ENCODE assay signal across 1 cellular context in genomic region chr22:37849089-37849751, GRCh38.
TF ChIP-seq lines count a peak whose summit lies in the region.

TSS of gene EIF3L (plus strand) at chr22:37849419. CDS start at chr22:37849450, 31 bp downstream.

TF ChIP-seq in K562, 482 proteins besides CTCF, POLR2A, EP300 and RAD21 (continued from another document and continues in another):
- no peak for TF ChIP-seq THRA (IDR thresholded peaks at IDR 0.05)
- no peak for TF ChIP-seq NR2F6 (CRISPR knock-in tag; IDR thresholded peaks at IDR 0.05)
- TF ChIP-seq MAFK (IDR thresholded peaks at IDR 0.05; ENCODE audit: low read length): no peak
- TF ChIP-seq RBM14 (IDR thresholded peaks at IDR 0.05; ENCODE audit: borderline replicate concordance, insufficient read depth, low read depth, low read length): no peak
- TF ChIP-seq HDGF (IDR thresholded peaks at IDR 0.05): no peak
- TF ChIP-seq ZBTB5 (IDR thresholded peaks at IDR 0.05): no peak
- TF ChIP-seq KAT7 (CRISPR knock-in tag; IDR thresholded peaks at IDR 0.05; ENCODE audit: borderline replicate concordance): no peak
- TF ChIP-seq USF2 (CRISPR knock-in tag; IDR thresholded peaks at IDR 0.05): no peak
- no peak for TF ChIP-seq RBM17 (IDR thresholded peaks at IDR 0.05; ENCODE audit: borderline replicate concordance, low read depth, low read length)
- peak; percentile 11; the same call in 1 of the 2 replicates for TF ChIP-seq VEZF1 (CRISPR knock-in tag; IDR thresholded peaks at IDR 0.05)
- no peak for TF ChIP-seq ZNF407 (IDR thresholded peaks at IDR 0.05; ENCODE audit: low read depth)
- no peak for TF ChIP-seq PRPF4 (IDR thresholded peaks at IDR 0.05; ENCODE audit: insufficient read depth, low read depth, low read length, poor library complexity, severe bottlenecking)
- peak; percentile 61 for TF ChIP-seq KDM5B (IDR thresholded peaks at IDR 0.05; ENCODE audit: insufficient replicate concordance, low read depth, low read length)
- peak; percentile 63 for TF ChIP-seq HNRNPLL (IDR thresholded peaks at IDR 0.05; ENCODE audit: low read depth, low read length, poor library complexity, severe bottlenecking)
- TF ChIP-seq ERF (CRISPR knock-in tag; IDR thresholded peaks at IDR 0.05): no peak
- no peak for TF ChIP-seq RBM15 (IDR thresholded peaks at IDR 0.05; ENCODE audit: insufficient read depth, low read length)
- no peak for TF ChIP-seq DLX4 (CRISPR knock-in tag; IDR thresholded peaks at IDR 0.05)
- TF ChIP-seq HES1 (IDR thresholded peaks at IDR 0.05; ENCODE audit: low read depth): no peak
- TF ChIP-seq POLR2B (IDR thresholded peaks at IDR 0.05; ENCODE audit: low read depth, partially characterized antibody): peak; percentile 94
- TF ChIP-seq ZNF57 (CRISPR knock-in tag; IDR thresholded peaks at IDR 0.05): no peak
- no peak for TF ChIP-seq BRD4 (IDR thresholded peaks at IDR 0.05)
- peak; percentile 61; the same call in 1 of the 2 replicates for TF ChIP-seq ATF7 (IDR thresholded peaks at IDR 0.05)
- TF ChIP-seq ZFP30 (CRISPR knock-in tag; IDR thresholded peaks at IDR 0.05; ENCODE audit: borderline replicate concordance): no peak
- no peak for TF ChIP-seq RHOXF2B (CRISPR knock-in tag; conservative IDR thresholded peaks at IDR 0.05)
- TF ChIP-seq NFXL1 (CRISPR knock-in tag; IDR thresholded peaks at IDR 0.05): no peak
- TF ChIP-seq TFE3 (CRISPR knock-in tag; IDR thresholded peaks at IDR 0.05): no peak
- no peak for TF ChIP-seq ZNF785 (CRISPR knock-in tag; IDR thresholded peaks at IDR 0.05)
- TF ChIP-seq DPF2 (IDR thresholded peaks at IDR 0.05): no peak
- no peak for TF ChIP-seq DDX20 (tag; IDR thresholded peaks at IDR 0.05; ENCODE audit: low read depth)
- TF ChIP-seq U2AF1 (optimal IDR thresholded peaks at IDR 0.05; ENCODE audit: low read depth, low read length): no peak
- TF ChIP-seq CBFA2T3 (IDR thresholded peaks at IDR 0.05): no peak
- TF ChIP-seq NEUROD1 (IDR thresholded peaks at IDR 0.05; ENCODE audit: borderline replicate concordance, low read depth, low read length, partially characterized antibody): no peak
- TF ChIP-seq SMARCB1 (IDR thresholded peaks at IDR 0.05; ENCODE audit: insufficient read length, low read depth): no peak
- no peak for TF ChIP-seq ZNF589 (CRISPR knock-in tag; IDR thresholded peaks at IDR 0.05; ENCODE audit: low read depth)
- peak; percentile 71 for TF ChIP-seq ZNF143 (CRISPR knock-in tag; IDR thresholded peaks at IDR 0.05)
- TF ChIP-seq CBFA2T2 (conservative IDR thresholded peaks at IDR 0.05): no peak
- TF ChIP-seq KDM1A (IDR thresholded peaks at IDR 0.05): no peak
- no peak for TF ChIP-seq SNRNP70 (optimal IDR thresholded peaks at IDR 0.05; ENCODE audit: low read depth, low read length)
- no peak for TF ChIP-seq ZNF445 (CRISPR knock-in tag; IDR thresholded peaks at IDR 0.05; ENCODE audit: low read depth)
- TF ChIP-seq SLC30A9 (CRISPR knock-in tag; IDR thresholded peaks at IDR 0.05): no peak
- peak in 1 of 3 experiments; percentile 92; a peak in 2 of 6 replicates for TF ChIP-seq ZBTB11 (CRISPR knock-in tag; IDR thresholded peaks at IDR 0.05)
- no peak for TF ChIP-seq NCOA4 (IDR thresholded peaks at IDR 0.05; ENCODE audit: partially characterized antibody)
- no peak for TF ChIP-seq BHLHE40 (IDR thresholded peaks at IDR 0.05; ENCODE audit: low read length)
- no peak for TF ChIP-seq ZBED1 (IDR thresholded peaks at IDR 0.05)
- peak; percentile 96 for TF ChIP-seq RBFOX2 (IDR thresholded peaks at IDR 0.05; ENCODE audit: low read depth, low read length)
- TF ChIP-seq CEBPB (tag; IDR thresholded peaks at IDR 0.05): no peak
- TF ChIP-seq HDAC1 (IDR thresholded peaks at IDR 0.05): peak in 1 of 2 experiments; percentile 70; a peak in 2 of 4 replicates
